ENCODE assay signal across 11 cellular contexts in the genomic region with DNA sequence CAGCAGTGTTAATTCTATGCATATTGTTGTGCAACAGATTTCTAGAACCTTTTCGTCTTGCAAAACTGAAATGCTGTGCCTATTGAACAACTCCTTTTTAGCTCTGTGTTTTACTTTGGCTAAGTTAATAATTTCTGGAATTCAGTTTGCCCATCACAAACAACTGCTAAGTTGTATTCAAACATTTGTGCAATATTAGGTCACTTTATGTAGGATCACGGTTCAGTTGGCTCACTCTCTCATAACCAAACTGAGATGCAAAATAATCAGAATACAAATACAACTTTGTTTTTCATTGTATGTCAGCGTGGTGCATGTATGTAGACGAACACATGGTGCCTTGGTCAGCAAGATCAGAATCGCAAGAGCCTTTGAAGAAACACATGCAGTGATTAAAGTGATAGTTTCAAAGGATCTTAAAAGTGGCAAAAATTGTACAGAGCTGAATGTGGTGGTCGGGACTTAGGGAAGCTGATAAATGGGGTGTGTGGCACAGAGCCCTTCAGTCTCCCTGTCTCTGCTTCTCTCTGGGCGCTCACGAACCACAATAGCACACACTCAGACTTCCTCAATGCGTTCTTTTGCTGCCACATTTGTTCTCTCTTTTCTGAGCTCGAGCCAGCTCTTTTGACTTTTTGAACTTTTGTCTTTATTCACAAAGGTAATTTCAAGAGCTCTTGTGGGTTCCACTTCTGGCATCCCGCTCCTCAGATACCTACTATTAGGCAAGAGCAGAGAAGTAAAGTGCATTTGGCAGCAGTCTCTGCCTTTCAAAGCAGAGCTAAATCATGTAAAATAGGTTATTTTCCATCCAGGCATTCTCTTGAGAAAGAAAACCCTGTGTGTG.
DNase-seq lines count a peak whose midpoint lies in the region; ATAC-seq lines count a peak whose summit lies in the region.
"Had no signal": no experiment of that assay in that cellular context is flagged by ENCODE, and none has a peak within 500 bp of the region (broad histone marks: within the 10 kb centered on the region; RNA-seq: fewer than 3 reads in every experiment).

No MANE protein-coding gene starts in this region.

- H3K4ac ChIP-seq in mesenchymal stem cell (ENCODE audit: low read depth in 1 of 2, low read length in 2 of 2): no peak overlapping the region

- no peak overlapping the region for H3K14ac ChIP-seq in mesenchymal stem cell (ENCODE audit: low read length in 2 of 2)

- H2BK5ac ChIP-seq in mesenchymal stem cell (ENCODE audit: low read depth, low read length, poor library complexity, severe bottlenecking): no peak overlapping the region

- H2AFZ ChIP-seq in mesenchymal stem cell (ENCODE audit: low read depth, low read length): no peak overlapping the region

- H3K79me1 ChIP-seq in mesenchymal stem cell (replicated peaks; ENCODE audit: low read length, poor library complexity, severe bottlenecking): peaks cover 34% of the 10 kb centered on the region

- no peak overlapping the region for H4K8ac ChIP-seq in mesenchymal stem cell (ENCODE audit: low read length)

- no peak overlapping the region for H3K18ac ChIP-seq in mesenchymal stem cell (ENCODE audit: low read depth in 1 of 2, low read length in 2 of 2)

- no peak overlapping the region for H2BK120ac ChIP-seq in mesenchymal stem cell (ENCODE audit: low read depth, low read length)

- H4K91ac ChIP-seq in mesenchymal stem cell (ENCODE audit: low read length): no peak overlapping the region

- peak overlapping the region; percentile 42 for H3K27ac ChIP-seq in mesenchymal stem cell (ENCODE audit: low read length, poor library complexity, severe bottlenecking)

- no peak overlapping the region for H2AK5ac ChIP-seq in mesenchymal stem cell (ENCODE audit: low read length, severe bottlenecking)

- H3K4me2 ChIP-seq in mesenchymal stem cell (ENCODE audit: low read length, poor library complexity, severe bottlenecking): no peak overlapping the region

- no peak overlapping the region for H3K9ac ChIP-seq in mesenchymal stem cell (ENCODE audit: low read length)

- peak; percentile 73 for DNase-seq in astrocyte of the hippocampus (ENCODE audit: low read depth, low spot score)
- no peak for DNase-seq in mesenchymal stem cell
- no peak for DNase-seq in DMS 273 (lab: John Stamatoyannopoulos, UW; ENCODE audit: unreplicated experiment)
- no peak for DNase-seq in NCI-H187 (lab: John Stamatoyannopoulos, UW)
- no peak for DNase-seq in NCI-H510A treated with DMSO at 0.1 percent for 48 hours (lab: John Stamatoyannopoulos, UW)
- DNase-seq: activated CD4-positive, alpha-beta memory T cell treated with anti-CD3 and anti-CD28 coated beads for 36 hours; CD8-positive, alpha-beta memory T cell; dorsolateral prefrontal cortex had no signal

- no peak overlapping the region for H3K4me3 ChIP-seq in mesenchymal stem cell (ENCODE audit: insufficient read depth in 1 of 2, low read depth in 1 of 2, low read length in 2 of 2)
- H3K4me3 ChIP-seq: dorsolateral prefrontal cortex had no signal

- ATAC-seq in GM18502 (IDR thresholded peaks at IDR 0.05; ENCODE audit: poor library complexity, unreplicated experiment) (peak; percentile 61), HG02610 (IDR thresholded peaks at IDR 0.05; ENCODE audit: unreplicated experiment) (peak; percentile 56), HG02870 (IDR thresholded peaks at IDR 0.05; ENCODE audit: unreplicated experiment) (no peak)

- H3K23ac ChIP-seq in mesenchymal stem cell (ENCODE audit: low read length in 2 of 2): no peak overlapping the region

- peaks cover 17% of the 10 kb centered on the region for H3K4me1 ChIP-seq in mesenchymal stem cell (ENCODE audit: control insufficient read depth, insufficient read depth, low read depth, low read length)

- H3K36me3 ChIP-seq in mesenchymal stem cell (ENCODE audit: control insufficient read depth in 1 of 2, insufficient read depth in 2 of 2, low read depth in 1 of 2, low read length in 2 of 2): peaks cover 0 to 14% of the 10 kb centered on the region in 2 experiments

- H2BK15ac ChIP-seq in mesenchymal stem cell (ENCODE audit: low read depth, poor library complexity, severe bottlenecking): no peak overlapping the region

- H3K9me3 ChIP-seq in mesenchymal stem cell (ENCODE audit: control insufficient read depth, low read length): no peaks in the 10 kb centered on the region

- H3K27me3 ChIP-seq in mesenchymal stem cell (ENCODE audit: control insufficient read depth in 1 of 2, insufficient read depth in 1 of 2, low read length in 2 of 2): no peaks in the 10 kb centered on the region
- H3K27me3 ChIP-seq: dorsolateral prefrontal cortex had no signal

- no peak overlapping the region for H2BK12ac ChIP-seq in mesenchymal stem cell (ENCODE audit: low read length in 2 of 2)

- 91% methylated on average over 9 of the region's 11 CpGs for WGBS in mesenchymal stem cell
